Comparison of ENCODE assay signal across 16 cellular contexts in the genomic region with DNA sequence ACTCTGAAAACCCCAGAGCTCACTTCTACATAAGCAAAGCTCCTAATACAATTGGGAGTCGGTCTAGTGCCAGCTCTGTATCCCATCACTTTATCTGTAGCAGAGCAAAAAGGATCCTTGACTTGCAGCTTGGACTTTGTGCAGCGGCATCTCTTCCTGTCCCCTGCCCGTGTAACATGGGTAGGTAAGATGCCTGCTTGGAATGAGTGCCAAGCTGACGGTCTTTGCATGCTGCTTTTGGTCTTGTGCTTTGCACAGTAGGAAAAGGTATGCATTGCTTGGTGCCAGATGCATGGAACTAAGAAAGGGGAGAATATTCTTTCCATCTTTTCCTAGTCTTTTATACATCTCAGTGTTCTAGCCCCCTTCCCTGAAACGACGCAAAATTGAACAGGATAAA. TPM values are rescaled to one million over a fixed set of nuclear protein-coding genes. Genes with fewer than 3 reads are reported as not detected.
DNase-seq lines count a peak whose midpoint lies in the region; ATAC-seq and TF ChIP-seq lines count a peak whose summit lies in the region.
"Had no signal": no experiment of that assay in that cellular context is flagged by ENCODE, and none has a peak within 500 bp of the region (broad histone marks: within the 10 kb centered on the region; RNA-seq: fewer than 3 reads in every experiment).

No MANE protein-coding gene starts in this region.

- H3K9me3 Mint-ChIP-seq in H9: no peaks in the 10 kb centered on the region
- H3K9me3 Mint-ChIP-seq: CD4-positive, alpha-beta T cell; CD8-positive, alpha-beta T cell had no signal

- no peak overlapping the region for H3K23ac ChIP-seq in H9 (ENCODE audit: insufficient read length, low read depth, low read length)

- no peak overlapping the region for H2BK20ac ChIP-seq in H9 (ENCODE audit: low read depth, low read length, poor library complexity, severe bottlenecking)

- H3K18ac ChIP-seq in H9 (ENCODE audit: insufficient read length, low read depth, low read length): no peak overlapping the region

- no peak overlapping the region for H2BK12ac ChIP-seq in H9 (ENCODE audit: insufficient read length, low read depth, low read length)

- no peaks in the 10 kb centered on the region for H3K36me3 Mint-ChIP-seq in H9 (ENCODE audit: insufficient read depth in 1 of 3, low read depth in 3 of 3)
- H3K36me3 Mint-ChIP-seq: CD8-positive, alpha-beta T cell had no signal

- no peak for TF ChIP-seq CTCF in omental fat pad (IDR thresholded peaks at IDR 0.05)
- no peak for TF ChIP-seq CTCF in H9 (conservative IDR thresholded peaks at IDR 0.05)

- no peak overlapping the region for H3K56ac ChIP-seq in H9 (ENCODE audit: insufficient read length, low read depth, low read length)

- H2BK15ac ChIP-seq in H9 (ENCODE audit: low read depth, low read length): no peak overlapping the region

- no peak overlapping the region for H3T11ph ChIP-seq in H9 (ENCODE audit: low read length)

- H2AFZ ChIP-seq in H9 (ENCODE audit: low read length): no peak overlapping the region

- DNase-seq in G401 (ENCODE audit: low spot score) (peak; percentile 52), cerebellar cortex (ENCODE audit: low spot score) (peak; percentile 41), substantia nigra (lab: John Stamatoyannopoulos, UW) (no peak), omental fat pad (ENCODE audit: low spot score) (no peak), HPDE6-E6E7 (ENCODE audit: extremely low spot score) (no peak), H9 (no peak)
- DNase-seq: GF-D8 had no signal

- peaks cover 7 to 11% of the 10 kb centered on the region in 2 experiments for H3K4me1 Mint-ChIP-seq in H9

- H2AK5ac ChIP-seq in H9 (ENCODE audit: insufficient read length, low read length): no peak overlapping the region

- H4K5ac ChIP-seq in H9 (ENCODE audit: insufficient read length, low read depth, low read length): no peak overlapping the region

- no peak overlapping the region for H3K4ac ChIP-seq in H9 (ENCODE audit: low read depth, low read length)

- H3K27me3 Mint-ChIP-seq in H9 (ENCODE audit: low read depth): peaks cover 11% of the 10 kb centered on the region

- no peak overlapping the region for H2BK120ac ChIP-seq in H9 (ENCODE audit: low read depth, low read length, poor library complexity, severe bottlenecking)

- H4K91ac ChIP-seq in H9 (ENCODE audit: insufficient read length, low read depth, low read length): no peak overlapping the region

- H3K27me3 ChIP-seq in layer of hippocampus (ENCODE audit: control insufficient read depth, insufficient read depth, low read length) (no peaks in the 10 kb centered on the region), H9 (ENCODE audit: insufficient read depth, low read length) (no peaks in the 10 kb centered on the region)

- H3K9me3 ChIP-seq in H9 (ENCODE audit: control insufficient read depth, low read depth, low read length): no peaks in the 10 kb centered on the region
- H3K9me3 ChIP-seq: A549; BLaER1 treated with 17β-estradiol and CSF1 and Interleukin-3, amounts not matched to agents 10 nM and 100 nM; Caco-2 had no signal

- H3K27ac Mint-ChIP-seq in H9: no peak overlapping the region
- H3K27ac Mint-ChIP-seq: CD4-positive, alpha-beta T cell; CD8-positive, alpha-beta T cell had no signal

- no peaks in the 10 kb centered on the region for H3K4me1 ChIP-seq in H9 (ENCODE audit: insufficient read depth, low read length)
- H3K4me1 ChIP-seq: A549, Caco-2 had no signal

- H3K27ac ChIP-seq in layer of hippocampus (ENCODE audit: low read depth, low read length) (peak overlapping the region; percentile 1), substantia nigra (ENCODE audit: low read depth, low read length, poor library complexity, severe bottlenecking) (peak overlapping the region; percentile 81), H9 (ENCODE audit: insufficient read length, low read depth, low read length) (no peak overlapping the region)
- H3K27ac ChIP-seq: 22Rv1; A549; BLaER1 treated with 17β-estradiol and CSF1 and Interleukin-3, amounts not matched to agents 10 nM and 100 nM; C4-2B had no signal

- WGBS in H9 (ENCODE audit: extremely low coverage, insufficient read length, low lambda C conversion rate): no CpG with 5 or more reads among the region's 6 CpGs

- H4K8ac ChIP-seq in H9 (replicated peaks; ENCODE audit: insufficient read length, low read depth, low read length): no peak overlapping the region

- no peaks in the 10 kb centered on the region for H3K79me1 ChIP-seq in H9 (ENCODE audit: insufficient read depth, low read depth, low read length, poor library complexity, severe bottlenecking)

- H3K9ac ChIP-seq in H9 (ENCODE audit: extremely low read depth, insufficient read length, low read length): no peak overlapping the region
- H3K9ac ChIP-seq: BLaER1 treated with 17β-estradiol and CSF1 and Interleukin-3, amounts not matched to agents 10 nM and 100 nM had no signal

- no peak overlapping the region for H3K4me2 ChIP-seq in H9 (ENCODE audit: insufficient read depth, insufficient read length, low read length)
- H3K4me2 ChIP-seq: A549; BLaER1 treated with 17β-estradiol and CSF1 and Interleukin-3, amounts not matched to agents 10 nM and 100 nM had no signal

- no peaks in the 10 kb centered on the region for H3K23me2 ChIP-seq in H9 (ENCODE audit: insufficient read length, low read depth, low read length, poor library complexity, severe bottlenecking)

- H4K20me1 ChIP-seq in H9 (ENCODE audit: control insufficient read depth, insufficient read depth, insufficient read length): no peaks in the 10 kb centered on the region
- H4K20me1 ChIP-seq: BLaER1 treated with 17β-estradiol and CSF1 and Interleukin-3, amounts not matched to agents 10 nM and 100 nM had no signal

- no peak overlapping the region for H3K14ac ChIP-seq in H9 (ENCODE audit: insufficient read depth, low read length)

- in situ Hi-C loops in G401 (cut with HindIII; ENCODE audit: low sequenced_read_pairs): no loop called here

- no peak overlapping the region for H2BK5ac ChIP-seq in H9 (ENCODE audit: insufficient read length, low read length)

- H3K4me3 Mint-ChIP-seq in H9: no peak overlapping the region
- H3K4me3 Mint-ChIP-seq: B cell; CD4-positive, alpha-beta T cell; CD8-positive, alpha-beta T cell had no signal

- no peaks in the 10 kb centered on the region for H3K79me2 ChIP-seq in H9 (ENCODE audit: insufficient read depth, low read length)

- ATAC-seq in omental fat pad (ENCODE audit: low FRiP score): no peak

RNA-seq across cellular contexts. Expression of gene PLEKHH1, which starts 6.9 kb away (rescaled TPM):
- total RNA-seq in G401 (2014; rRNA removed; shearing (Covaris generic)): 4.8 and 8.6 TPM in 2 replicates
- 1 to 10 TPM; 1.7 to 7.5 (median 5.5) TPM for total RNA-seq in omental fat pad
- total RNA-seq in H9 (2021): 26.9 and 35.3 TPM in 2 replicates

RNA-seq across cellular contexts. Expression of gene TMEM229B, which starts 37.7 kb away (rescaled TPM):
- total RNA-seq in G401 (2014; rRNA removed; shearing (Covaris generic)): 0.18 and 0.41 TPM in 2 replicates
- total RNA-seq in omental fat pad (1 to 10 TPM in 2 of 4 donors, under 1 TPM in 2; 0.84 to 6.6 (median 1.3) TPM), H9 (2021) (0.22 and 0.24 TPM in 2 replicates)
- total RNA-seq: Caco-2 had no signal

Comparison
In these comparisons a context has a peak if more than half of its experiments do, and no peak if none do; other contexts are left out.
1. DNase-seq: peak in G401 (single experiment) and cerebellar cortex (single experiment); none in substantia nigra (0 of 49), omental fat pad (single experiment), HPDE6-E6E7 (single experiment) and H9 (single experiment).